ENCODE assay signal across 24 cellular contexts in genomic region chr6:33892581-33893346, GRCh38.
DNase-seq lines count a peak whose midpoint lies in the region; ATAC-seq, FAIRE-seq and TF ChIP-seq lines count a peak whose summit lies in the region.
"Had no signal": no experiment of that assay in that cellular context is flagged by ENCODE, and none has a peak within 500 bp of the region (broad histone marks: within the 10 kb centered on the region; RNA-seq: fewer than 3 reads in every experiment).

No MANE protein-coding gene starts in this region.

- H3K9me3 Mint-ChIP-seq in stimulated activated naive CD8-positive, alpha-beta T cell treated with anti-CD3 and anti-CD28 coated beads, Interleukin-15, amount 100 ng/mL, for 72 hours, result no peaks in the 10 kb centered on the region
- H3K9me3 Mint-ChIP-seq: CD4-positive, alpha-beta T cell; CD8-positive, alpha-beta T cell had no signal

- TF ChIP-seq POLR2A in testis (IDR thresholded peaks at IDR 0.05), result no peak

- no peak overlapping the region for H3K9ac ChIP-seq in kidney (ENCODE audit: low read length in 2 of 2)
- H3K9ac ChIP-seq: BLaER1 treated with 17β-estradiol and CSF1 and Interleukin-3, amounts not matched to agents 10 nM and 100 nM had no signal

- no peak overlapping the region for H3K27ac Mint-ChIP-seq in stimulated activated naive CD8-positive, alpha-beta T cell treated with anti-CD3 and anti-CD28 coated beads, Interleukin-15, amount 100 ng/mL, for 72 hours
- H3K27ac Mint-ChIP-seq: B cell; CD4-positive, alpha-beta T cell; CD8-positive, alpha-beta T cell had no signal

- H3K36me3 ChIP-seq in kidney (ENCODE audit: control insufficient read depth in 1 of 2, insufficient read depth in 2 of 2, low read length in 2 of 2) (no peaks in the 10 kb centered on the region), osteoblast (ENCODE audit: insufficient read depth, low read length) (no peaks in the 10 kb centered on the region), testis (ENCODE audit: low read depth, missing control alignments) (no peaks in the 10 kb centered on the region)
- H3K36me3 ChIP-seq: BLaER1 treated with 17β-estradiol and CSF1 and Interleukin-3, amounts not matched to agents 10 nM and 100 nM had no signal

- peaks cover 47% of the 10 kb centered on the region for H3K4me1 Mint-ChIP-seq in stimulated activated naive CD8-positive, alpha-beta T cell treated with anti-CD3 and anti-CD28 coated beads, Interleukin-15, amount 100 ng/mL, for 72 hours
- H3K4me1 Mint-ChIP-seq: B cell had no signal

- H4K20me1 ChIP-seq in osteoblast (ENCODE audit: insufficient read depth, low read length), result no peaks in the 10 kb centered on the region
- H4K20me1 ChIP-seq: BLaER1 treated with 17β-estradiol and CSF1 and Interleukin-3, amounts not matched to agents 10 nM and 100 nM had no signal

- no peaks in the 10 kb centered on the region for H3K27me3 Mint-ChIP-seq in stimulated activated naive CD8-positive, alpha-beta T cell treated with anti-CD3 and anti-CD28 coated beads, Interleukin-15, amount 100 ng/mL, for 72 hours
- H3K27me3 Mint-ChIP-seq: CD4-positive, alpha-beta T cell had no signal

- no peak for FAIRE-seq in kidney (lab: Jason Lieb, UNC)
- FAIRE-seq: A549, D721Med, G401.6, GM12891, GM19239 had no signal

- H3K27me3 ChIP-seq in osteoblast (ENCODE audit: insufficient read depth, low read length) (peaks cover 13% of the 10 kb centered on the region), testis (no peaks in the 10 kb centered on the region)
- H3K27me3 ChIP-seq: BLaER1 treated with 17β-estradiol and CSF1 and Interleukin-3, amounts not matched to agents 10 nM and 100 nM had no signal

- H3K9me3 ChIP-seq in kidney (ENCODE audit: control insufficient read depth in 1 of 2, low read length in 2 of 2), result no peaks in the 10 kb centered on the region
- no peaks in the 10 kb centered on the region for H3K9me3 ChIP-seq in osteoblast (ENCODE audit: low read depth, low read length)
- no peaks in the 10 kb centered on the region for H3K9me3 ChIP-seq in testis
- H3K9me3 ChIP-seq: A549; BLaER1 treated with 17β-estradiol and CSF1 and Interleukin-3, amounts not matched to agents 10 nM and 100 nM; Caco-2 had no signal

- H3K27ac ChIP-seq in kidney (ENCODE audit: low read depth in 2 of 2, low read length in 2 of 2), result no peak overlapping the region
- H3K27ac ChIP-seq in osteoblast (ENCODE audit: low read depth, low read length), result no peak overlapping the region
- no peak overlapping the region for H3K27ac ChIP-seq in testis
- H3K27ac ChIP-seq: 22Rv1; A549; BLaER1 treated with 17β-estradiol and CSF1 and Interleukin-3, amounts not matched to agents 10 nM and 100 nM; C4-2B had no signal

- no peak overlapping the region for H3K4me2 ChIP-seq in osteoblast (ENCODE audit: insufficient read depth, low read length)
- H3K4me2 ChIP-seq: A549; BLaER1 treated with 17β-estradiol and CSF1 and Interleukin-3, amounts not matched to agents 10 nM and 100 nM had no signal

- peak; percentile 9 for ATAC-seq in stimulated activated naive CD8-positive, alpha-beta T cell treated with anti-CD3 and anti-CD28 coated beads, Interleukin-15, amount 100 ng/mL, for 72 hours
- no peak for ATAC-seq in stimulated activated naive CD8-positive, alpha-beta T cell treated with anti-CD3 and anti-CD28 coated beads, Interleukin-15, Interleukin-2, amounts not matched to agents 100 U/mL and 50 U/mL, for 24 hours
- ATAC-seq in Right ventricle myocardium superior (ENCODE audit: poor library complexity), result no peak
- ATAC-seq: A549; CD8-positive, alpha-beta T cell had no signal

- DNase-seq in stimulated activated naive CD8-positive, alpha-beta T cell treated with anti-CD3 and anti-CD28 coated beads, Interleukin-15, amount 100 ng/mL, for 72 hours, result no peak
- no peak for DNase-seq in stimulated activated naive CD8-positive, alpha-beta T cell treated with anti-CD3 and anti-CD28 coated beads, Interleukin-15, Interleukin-2, amounts not matched to agents 100 U/mL and 50 U/mL, for 24 hours
- DNase-seq in kidney, result peak; percentile 64
- peak; percentile 58 for DNase-seq in osteoblast (ENCODE audit: insufficient read length, low spot score, missing footprints)
- DNase-seq in testis, result peak; percentile 29
- no peak for DNase-seq in epidermal melanocyte (ENCODE audit: insufficient read length, low spot score)
- DNase-seq in Right ventricle myocardium superior, result no peak
- DNase-seq in NCI-H146 (lab: John Stamatoyannopoulos, UW), result no peak
- DNase-seq: AML-193; Caco-2; Calu3; CD4-positive, alpha-beta T cell; CD8-positive, alpha-beta T cell; DMS79 treated with DMSO at 0.1 percent for 48 hours; GF-D8 had no signal

- H3K4me3 Mint-ChIP-seq in stimulated activated naive CD8-positive, alpha-beta T cell treated with anti-CD3 and anti-CD28 coated beads, Interleukin-15, amount 100 ng/mL, for 72 hours, result no peak overlapping the region
- H3K4me3 Mint-ChIP-seq: B cell; CD4-positive, alpha-beta T cell; CD8-positive, alpha-beta T cell had no signal

- TF ChIP-seq CTCF in kidney (IDR thresholded peaks at IDR 0.05; ENCODE audit: borderline replicate concordance, extremely low read depth, insufficient read depth) (no peak), osteoblast (IDR thresholded peaks at IDR 0.05; ENCODE audit: extremely low read depth, low read depth, low read length) (no peak), testis (IDR thresholded peaks at IDR 0.05) (no peak)

- 66 to 79% methylated on average over 3 to 46 of the region's 47 CpGs for WGBS in testis, 2 donors

- H3K79me2 ChIP-seq in osteoblast (ENCODE audit: insufficient read depth, low read length), result no peaks in the 10 kb centered on the region

- H3K4me3 ChIP-seq in kidney (ENCODE audit: low read length in 2 of 2) (no peak overlapping the region), osteoblast (ENCODE audit: insufficient read depth, low read length) (no peak overlapping the region), testis (peak overlapping the region; percentile 21 to 45)
- H3K4me3 ChIP-seq: A549; BLaER1 treated with 17β-estradiol and CSF1 and Interleukin-3, amounts not matched to agents 10 nM and 100 nM had no signal

- H3K4me1 ChIP-seq in kidney (ENCODE audit: control insufficient read depth in 1 of 2, insufficient read depth in 1 of 2, low read depth in 1 of 2, low read length in 2 of 2), result peaks cover 7 to 11% of the 10 kb centered on the region in 2 donors
- peaks cover 11% of the 10 kb centered on the region for H3K4me1 ChIP-seq in osteoblast (ENCODE audit: insufficient read depth, low read length)
- no peaks in the 10 kb centered on the region for H3K4me1 ChIP-seq in testis

- H2AFZ ChIP-seq in osteoblast (ENCODE audit: low read length), result no peak overlapping the region

- intact Hi-C loops in kidney (cut with DNase I), result no loop called here
- intact Hi-C loops in testis (cut with DNase I; ENCODE audit: low total_unique reads), result no loop called here
- intact Hi-C loops in Right ventricle myocardium superior (cut with DNase I), result no loop called here

Comparison
In these comparisons a context has a peak if more than half of its experiments do, and no peak if none do; other contexts are left out.
1. DNase-seq: peak in kidney (single experiment), osteoblast (single experiment) and testis (single experiment); none in stimulated activated naive CD8-positive, alpha-beta T cell treated with anti-CD3 and anti-CD28 coated beads, Interleukin-15, amount 100 ng/mL, for 72 hours (0 of 2), stimulated activated naive CD8-positive, alpha-beta T cell treated with anti-CD3 and anti-CD28 coated beads, Interleukin-15, Interleukin-2, amounts not matched to agents 100 U/mL and 50 U/mL, for 24 hours (single experiment), epidermal melanocyte (single experiment), Right ventricle myocardium superior (single experiment) and NCI-H146 (single experiment).
2. H3K4me3 ChIP-seq: peak in testis (2 of 2); none in kidney (0 of 2) and osteoblast (single experiment).